2 cellular contexts compared by ENCODE assay signal in the genomic region with DNA sequence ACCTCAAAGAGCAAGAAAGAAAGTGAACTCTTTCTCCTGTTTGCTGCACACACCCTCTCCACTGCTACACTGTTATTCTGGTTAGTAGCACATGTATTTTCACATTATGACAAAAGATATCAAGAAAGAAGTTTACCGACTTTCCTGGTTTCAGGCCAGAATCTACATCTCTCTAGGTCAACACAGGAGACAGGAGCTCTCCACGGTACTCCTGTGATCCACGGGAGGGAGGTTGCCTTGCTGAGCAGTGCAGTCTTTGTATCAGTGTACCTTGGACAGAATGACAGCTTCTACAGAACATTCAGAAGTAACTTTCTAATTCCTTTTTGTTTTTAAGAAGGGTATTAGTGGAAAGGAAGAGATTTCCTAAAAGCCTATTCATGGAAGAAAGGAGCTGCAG.
TF ChIP-seq lines count a peak whose summit lies in the region.

No MANE protein-coding gene starts in this region.

TF ChIP-seq in HEK293, 187 proteins besides CTCF, POLR2A, EP300 and RAD21 (continued from another document):
- TF ChIP-seq, protein P1, sequence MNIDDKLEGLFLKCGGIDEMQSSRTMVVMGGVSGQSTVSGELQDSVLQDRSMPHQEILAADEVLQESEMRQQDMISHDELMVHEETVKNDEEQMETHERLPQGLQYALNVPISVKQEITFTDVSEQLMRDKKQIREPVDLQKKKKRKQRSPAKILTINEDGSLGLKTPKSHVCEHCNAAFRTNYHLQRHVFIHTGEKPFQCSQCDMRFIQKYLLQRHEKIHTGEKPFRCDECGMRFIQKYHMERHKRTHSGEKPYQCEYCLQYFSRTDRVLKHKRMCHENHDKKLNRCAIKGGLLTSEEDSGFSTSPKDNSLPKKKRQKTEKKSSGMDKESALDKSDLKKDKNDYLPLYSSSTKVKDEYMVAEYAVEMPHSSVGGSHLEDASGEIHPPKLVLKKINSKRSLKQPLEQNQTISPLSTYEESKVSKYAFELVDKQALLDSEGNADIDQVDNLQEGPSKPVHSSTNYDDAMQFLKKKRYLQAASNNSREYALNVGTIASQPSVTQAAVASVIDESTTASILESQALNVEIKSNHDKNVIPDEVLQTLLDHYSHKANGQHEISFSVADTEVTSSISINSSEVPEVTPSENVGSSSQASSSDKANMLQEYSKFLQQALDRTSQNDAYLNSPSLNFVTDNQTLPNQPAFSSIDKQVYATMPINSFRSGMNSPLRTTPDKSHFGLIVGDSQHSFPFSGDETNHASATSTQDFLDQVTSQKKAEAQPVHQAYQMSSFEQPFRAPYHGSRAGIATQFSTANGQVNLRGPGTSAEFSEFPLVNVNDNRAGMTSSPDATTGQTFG (tag by site-specific recombination; IDR thresholded peaks at IDR 0.05; ENCODE audit: borderline replicate concordance) = no peak
- no peak for TF ChIP-seq KLF9 (tag by site-specific recombination; IDR thresholded peaks at IDR 0.05; ENCODE audit: low read depth)
- TF ChIP-seq KLF8 (tag by site-specific recombination; IDR thresholded peaks at IDR 0.05) = no peak
- TF ChIP-seq ZBTB48 (tag by site-specific recombination; IDR thresholded peaks at IDR 0.05) = no peak

TF ChIP-seq in WTC11, 78 proteins besides CTCF, POLR2A, EP300 and RAD21 (continued from another document):
- TF ChIP-seq, protein P2, sequence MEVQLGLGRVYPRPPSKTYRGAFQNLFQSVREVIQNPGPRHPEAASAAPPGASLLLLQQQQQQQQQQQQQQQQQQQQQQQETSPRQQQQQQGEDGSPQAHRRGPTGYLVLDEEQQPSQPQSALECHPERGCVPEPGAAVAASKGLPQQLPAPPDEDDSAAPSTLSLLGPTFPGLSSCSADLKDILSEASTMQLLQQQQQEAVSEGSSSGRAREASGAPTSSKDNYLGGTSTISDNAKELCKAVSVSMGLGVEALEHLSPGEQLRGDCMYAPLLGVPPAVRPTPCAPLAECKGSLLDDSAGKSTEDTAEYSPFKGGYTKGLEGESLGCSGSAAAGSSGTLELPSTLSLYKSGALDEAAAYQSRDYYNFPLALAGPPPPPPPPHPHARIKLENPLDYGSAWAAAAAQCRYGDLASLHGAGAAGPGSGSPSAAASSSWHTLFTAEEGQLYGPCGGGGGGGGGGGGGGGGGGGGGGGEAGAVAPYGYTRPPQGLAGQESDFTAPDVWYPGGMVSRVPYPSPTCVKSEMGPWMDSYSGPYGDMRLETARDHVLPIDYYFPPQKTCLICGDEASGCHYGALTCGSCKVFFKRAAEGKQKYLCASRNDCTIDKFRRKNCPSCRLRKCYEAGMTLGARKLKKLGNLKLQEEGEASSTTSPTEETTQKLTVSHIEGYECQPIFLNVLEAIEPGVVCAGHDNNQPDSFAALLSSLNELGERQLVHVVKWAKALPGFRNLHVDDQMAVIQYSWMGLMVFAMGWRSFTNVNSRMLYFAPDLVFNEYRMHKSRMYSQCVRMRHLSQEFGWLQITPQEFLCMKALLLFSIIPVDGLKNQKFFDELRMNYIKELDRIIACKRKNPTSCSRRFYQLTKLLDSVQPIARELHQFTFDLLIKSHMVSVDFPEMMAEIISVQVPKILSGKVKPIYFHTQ (CRISPR knock-in tag; IDR thresholded peaks at IDR 0.05) = no peak
- TF ChIP-seq ZNF138 (CRISPR knock-in tag; conservative IDR thresholded peaks at IDR 0.05) = no peak
